In the genomic region with DNA sequence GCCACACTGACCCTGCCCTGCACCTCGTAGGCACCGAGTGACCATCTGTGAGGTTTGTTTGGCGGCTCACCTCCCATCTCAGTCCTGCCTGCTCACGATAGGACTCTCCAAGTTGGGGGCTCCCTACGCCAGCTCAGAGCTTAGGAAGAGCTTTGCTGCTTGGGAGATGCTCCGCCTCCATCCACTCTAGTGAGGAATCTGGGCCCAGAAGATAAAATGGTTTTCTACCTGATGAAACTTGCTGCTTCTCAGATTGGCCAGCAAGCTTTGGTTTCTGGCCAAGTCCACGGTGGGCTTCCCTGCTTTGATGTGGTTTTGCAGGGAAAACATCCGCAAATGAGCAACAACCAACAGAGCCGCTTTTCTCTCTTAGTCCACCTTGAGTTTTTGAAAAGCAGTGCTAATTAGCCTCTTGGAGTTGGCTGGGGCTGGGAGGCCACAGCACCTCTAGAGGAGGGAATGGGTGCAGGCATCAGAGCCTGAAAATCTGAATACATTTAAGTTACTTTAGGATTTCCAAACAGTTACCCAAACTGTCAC, we compare ENCODE assay signal across 1 cellular context.
A peak's percentile ranks its signal among the peaks of the same experiment; 100 is the strongest.
TF ChIP-seq lines count a peak whose summit lies in the region.

No MANE protein-coding gene starts in this region.

TF ChIP-seq in HepG2, 621 proteins besides CTCF, POLR2A, EP300 and RAD21 (continued from another document and continues in another):
- TF ChIP-seq, protein P1, sequence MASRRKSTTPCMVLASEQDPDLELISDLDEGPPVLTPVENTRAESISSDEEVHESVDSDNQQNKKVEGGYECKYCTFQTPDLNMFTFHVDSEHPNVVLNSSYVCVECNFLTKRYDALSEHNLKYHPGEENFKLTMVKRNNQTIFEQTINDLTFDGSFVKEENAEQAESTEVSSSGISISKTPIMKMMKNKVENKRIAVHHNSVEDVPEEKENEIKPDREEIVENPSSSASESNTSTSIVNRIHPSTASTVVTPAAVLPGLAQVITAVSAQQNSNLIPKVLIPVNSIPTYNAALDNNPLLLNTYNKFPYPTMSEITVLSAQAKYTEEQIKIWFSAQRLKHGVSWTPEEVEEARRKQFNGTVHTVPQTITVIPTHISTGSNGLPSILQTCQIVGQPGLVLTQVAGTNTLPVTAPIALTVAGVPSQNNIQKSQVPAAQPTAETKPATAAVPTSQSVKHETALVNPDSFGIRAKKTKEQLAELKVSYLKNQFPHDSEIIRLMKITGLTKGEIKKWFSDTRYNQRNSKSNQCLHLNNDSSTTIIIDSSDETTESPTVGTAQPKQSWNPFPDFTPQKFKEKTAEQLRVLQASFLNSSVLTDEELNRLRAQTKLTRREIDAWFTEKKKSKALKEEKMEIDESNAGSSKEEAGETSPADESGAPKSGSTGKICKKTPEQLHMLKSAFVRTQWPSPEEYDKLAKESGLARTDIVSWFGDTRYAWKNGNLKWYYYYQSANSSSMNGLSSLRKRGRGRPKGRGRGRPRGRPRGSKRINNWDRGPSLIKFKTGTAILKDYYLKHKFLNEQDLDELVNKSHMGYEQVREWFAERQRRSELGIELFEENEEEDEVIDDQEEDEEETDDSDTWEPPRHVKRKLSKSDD (CRISPR knock-in tag; IDR thresholded peaks at IDR 0.05; ENCODE audit: low read depth) = no peak
- TF ChIP-seq SMC3 (IDR thresholded peaks at IDR 0.05; ENCODE audit: low read length) = peak; percentile 71
- peak; percentile 53; the same call in 1 of the 2 replicates for TF ChIP-seq MIER3 (CRISPR knock-in tag; IDR thresholded peaks at IDR 0.05; ENCODE audit: borderline replicate concordance)
- no peak for TF ChIP-seq ZFP36 (IDR thresholded peaks at IDR 0.05; ENCODE audit: borderline replicate concordance, low read depth, low read length, partially characterized antibody)
- TF ChIP-seq, protein P2, sequence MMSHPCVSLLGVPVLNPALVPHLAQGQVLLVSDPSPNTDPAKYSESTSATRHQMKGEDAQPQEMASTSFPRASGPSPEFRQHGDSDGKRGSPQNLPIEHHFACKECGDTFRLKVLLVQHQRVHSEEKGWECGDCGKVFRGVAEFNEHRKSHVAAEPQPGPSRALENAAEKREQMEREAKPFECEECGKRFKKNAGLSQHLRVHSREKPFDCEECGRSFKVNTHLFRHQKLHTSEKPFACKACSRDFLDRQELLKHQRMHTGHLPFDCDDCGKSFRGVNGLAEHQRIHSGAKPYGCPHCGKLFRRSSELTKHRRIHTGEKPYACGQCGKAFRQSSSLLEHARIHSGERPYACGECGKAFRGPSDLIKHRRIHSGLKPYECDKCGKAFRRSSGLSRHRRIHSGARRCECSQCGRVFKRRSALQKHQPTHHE (CRISPR knock-in tag; IDR thresholded peaks at IDR 0.05; ENCODE audit: borderline replicate concordance) = no peak
- TF ChIP-seq CBX1 (IDR thresholded peaks at IDR 0.05; ENCODE audit: low read depth) = peak; percentile 40
- TF ChIP-seq, protein P3, sequence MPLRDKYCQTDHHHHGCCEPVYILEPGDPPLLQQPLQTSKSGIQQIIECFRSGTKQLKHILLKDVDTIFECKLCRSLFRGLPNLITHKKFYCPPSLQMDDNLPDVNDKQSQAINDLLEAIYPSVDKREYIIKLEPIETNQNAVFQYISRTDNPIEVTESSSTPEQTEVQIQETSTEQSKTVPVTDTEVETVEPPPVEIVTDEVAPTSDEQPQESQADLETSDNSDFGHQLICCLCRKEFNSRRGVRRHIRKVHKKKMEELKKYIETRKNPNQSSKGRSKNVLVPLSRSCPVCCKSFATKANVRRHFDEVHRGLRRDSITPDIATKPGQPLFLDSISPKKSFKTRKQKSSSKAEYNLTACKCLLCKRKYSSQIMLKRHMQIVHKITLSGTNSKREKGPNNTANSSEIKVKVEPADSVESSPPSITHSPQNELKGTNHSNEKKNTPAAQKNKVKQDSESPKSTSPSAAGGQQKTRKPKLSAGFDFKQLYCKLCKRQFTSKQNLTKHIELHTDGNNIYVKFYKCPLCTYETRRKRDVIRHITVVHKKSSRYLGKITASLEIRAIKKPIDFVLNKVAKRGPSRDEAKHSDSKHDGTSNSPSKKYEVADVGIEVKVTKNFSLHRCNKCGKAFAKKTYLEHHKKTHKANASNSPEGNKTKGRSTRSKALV (CRISPR knock-in tag; IDR thresholded peaks at IDR 0.05) = no peak
- TF ChIP-seq, protein P4, sequence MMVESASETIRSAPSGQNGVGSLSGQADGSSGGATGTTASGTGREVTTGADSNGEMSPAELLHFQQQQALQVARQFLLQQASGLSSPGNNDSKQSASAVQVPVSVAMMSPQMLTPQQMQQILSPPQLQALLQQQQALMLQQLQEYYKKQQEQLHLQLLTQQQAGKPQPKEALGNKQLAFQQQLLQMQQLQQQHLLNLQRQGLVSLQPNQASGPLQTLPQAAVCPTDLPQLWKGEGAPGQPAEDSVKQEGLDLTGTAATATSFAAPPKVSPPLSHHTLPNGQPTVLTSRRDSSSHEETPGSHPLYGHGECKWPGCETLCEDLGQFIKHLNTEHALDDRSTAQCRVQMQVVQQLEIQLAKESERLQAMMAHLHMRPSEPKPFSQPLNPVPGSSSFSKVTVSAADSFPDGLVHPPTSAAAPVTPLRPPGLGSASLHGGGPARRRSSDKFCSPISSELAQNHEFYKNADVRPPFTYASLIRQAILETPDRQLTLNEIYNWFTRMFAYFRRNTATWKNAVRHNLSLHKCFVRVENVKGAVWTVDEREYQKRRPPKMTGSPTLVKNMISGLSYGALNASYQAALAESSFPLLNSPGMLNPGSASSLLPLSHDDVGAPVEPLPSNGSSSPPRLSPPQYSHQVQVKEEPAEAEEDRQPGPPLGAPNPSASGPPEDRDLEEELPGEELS (CRISPR knock-in tag; IDR thresholded peaks at IDR 0.05) = peak; percentile 84
- TF ChIP-seq KAT7 (CRISPR knock-in tag; IDR thresholded peaks at IDR 0.05; ENCODE audit: borderline replicate concordance) = 0 out of 2 replicates have a peak, but pooled peaks have one; percentile 41
- TF ChIP-seq, protein P5, sequence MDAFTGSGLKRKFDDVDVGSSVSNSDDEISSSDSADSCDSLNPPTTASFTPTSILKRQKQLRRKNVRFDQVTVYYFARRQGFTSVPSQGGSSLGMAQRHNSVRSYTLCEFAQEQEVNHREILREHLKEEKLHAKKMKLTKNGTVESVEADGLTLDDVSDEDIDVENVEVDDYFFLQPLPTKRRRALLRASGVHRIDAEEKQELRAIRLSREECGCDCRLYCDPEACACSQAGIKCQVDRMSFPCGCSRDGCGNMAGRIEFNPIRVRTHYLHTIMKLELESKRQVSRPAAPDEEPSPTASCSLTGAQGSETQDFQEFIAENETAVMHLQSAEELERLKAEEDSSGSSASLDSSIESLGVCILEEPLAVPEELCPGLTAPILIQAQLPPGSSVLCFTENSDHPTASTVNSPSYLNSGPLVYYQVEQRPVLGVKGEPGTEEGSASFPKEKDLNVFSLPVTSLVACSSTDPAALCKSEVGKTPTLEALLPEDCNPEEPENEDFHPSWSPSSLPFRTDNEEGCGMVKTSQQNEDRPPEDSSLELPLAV (CRISPR knock-in tag; conservative IDR thresholded peaks at IDR 0.05; ENCODE audit: low read depth) = no peak
- TF ChIP-seq TGIF2 (CRISPR knock-in tag; IDR thresholded peaks at IDR 0.05) = no peak
- no peak for TF ChIP-seq ZFP36L2 (CRISPR knock-in tag; IDR thresholded peaks at IDR 0.05)
- no peak for TF ChIP-seq ZNF136 (CRISPR knock-in tag; IDR thresholded peaks at IDR 0.05; ENCODE audit: low read depth)
- TF ChIP-seq, protein P6, sequence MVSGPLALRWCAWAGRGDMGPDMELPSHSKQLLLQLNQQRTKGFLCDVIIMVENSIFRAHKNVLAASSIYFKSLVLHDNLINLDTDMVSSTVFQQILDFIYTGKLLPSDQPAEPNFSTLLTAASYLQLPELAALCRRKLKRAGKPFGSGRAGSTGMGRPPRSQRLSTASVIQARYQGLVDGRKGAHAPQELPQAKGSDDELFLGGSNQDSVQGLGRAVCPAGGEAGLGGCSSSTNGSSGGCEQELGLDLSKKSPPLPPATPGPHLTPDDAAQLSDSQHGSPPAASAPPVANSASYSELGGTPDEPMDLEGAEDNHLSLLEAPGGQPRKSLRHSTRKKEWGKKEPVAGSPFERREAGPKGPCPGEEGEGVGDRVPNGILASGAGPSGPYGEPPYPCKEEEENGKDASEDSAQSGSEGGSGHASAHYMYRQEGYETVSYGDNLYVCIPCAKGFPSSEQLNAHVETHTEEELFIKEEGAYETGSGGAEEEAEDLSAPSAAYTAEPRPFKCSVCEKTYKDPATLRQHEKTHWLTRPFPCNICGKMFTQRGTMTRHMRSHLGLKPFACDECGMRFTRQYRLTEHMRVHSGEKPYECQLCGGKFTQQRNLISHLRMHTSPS (CRISPR knock-in tag; IDR thresholded peaks at IDR 0.05; ENCODE audit: low read depth) = no peak
- TF ChIP-seq GATAD2A (CRISPR knock-in tag; IDR thresholded peaks at IDR 0.05) = peak; percentile 90
- TF ChIP-seq ARHGAP35 (CRISPR knock-in tag; IDR thresholded peaks at IDR 0.05; ENCODE audit: borderline replicate concordance) = no peak
- TF ChIP-seq ZNF335 (CRISPR knock-in tag; IDR thresholded peaks at IDR 0.05) = no peak
- no peak for TF ChIP-seq FOSL1 (CRISPR knock-in tag; IDR thresholded peaks at IDR 0.05; ENCODE audit: borderline replicate concordance)
- TF ChIP-seq ZSCAN29 (CRISPR knock-in tag; conservative IDR thresholded peaks at IDR 0.05) = peak; percentile 92
- TF ChIP-seq SIN3B (IDR thresholded peaks at IDR 0.05; ENCODE audit: low read length) = no peak
- TF ChIP-seq RNF2 (conservative IDR thresholded peaks at IDR 0.05; ENCODE audit: low read depth) = no peak
- TF ChIP-seq SAFB2 (CRISPR knock-in tag; IDR thresholded peaks at IDR 0.05; ENCODE audit: borderline replicate concordance, low read depth) = no peak
- no peak for TF ChIP-seq PTBP1 (IDR thresholded peaks at IDR 0.05; ENCODE audit: low read depth, low read length, poor library complexity, severe bottlenecking)
- TF ChIP-seq ZNF737 (CRISPR knock-in tag; IDR thresholded peaks at IDR 0.05; ENCODE audit: borderline replicate concordance) = no peak
- TF ChIP-seq GLI4 (CRISPR knock-in tag; IDR thresholded peaks at IDR 0.05; ENCODE audit: borderline replicate concordance) = no peak
- TF ChIP-seq ATF1 (CRISPR knock-in tag; IDR thresholded peaks at IDR 0.05) = no peak
- TF ChIP-seq, protein P7, sequence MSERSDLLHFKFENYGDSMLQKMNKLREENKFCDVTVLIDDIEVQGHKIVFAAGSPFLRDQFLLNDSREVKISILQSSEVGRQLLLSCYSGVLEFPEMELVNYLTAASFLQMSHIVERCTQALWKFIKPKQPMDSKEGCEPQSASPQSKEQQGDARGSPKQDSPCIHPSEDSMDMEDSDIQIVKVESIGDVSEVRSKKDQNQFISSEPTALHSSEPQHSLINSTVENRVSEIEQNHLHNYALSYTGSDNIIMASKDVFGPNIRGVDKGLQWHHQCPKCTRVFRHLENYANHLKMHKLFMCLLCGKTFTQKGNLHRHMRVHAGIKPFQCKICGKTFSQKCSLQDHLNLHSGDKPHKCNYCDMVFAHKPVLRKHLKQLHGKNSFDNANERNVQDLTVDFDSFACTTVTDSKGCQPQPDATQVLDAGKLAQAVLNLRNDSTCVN (CRISPR knock-in tag; IDR thresholded peaks at IDR 0.05; ENCODE audit: borderline replicate concordance) = no peak
- TF ChIP-seq ZNF577 (CRISPR knock-in tag; IDR thresholded peaks at IDR 0.05; ENCODE audit: borderline replicate concordance, low read depth) = no peak
- TF ChIP-seq ZNF589 (CRISPR knock-in tag; conservative IDR thresholded peaks at IDR 0.05) = no peak
- TF ChIP-seq, protein P8, sequence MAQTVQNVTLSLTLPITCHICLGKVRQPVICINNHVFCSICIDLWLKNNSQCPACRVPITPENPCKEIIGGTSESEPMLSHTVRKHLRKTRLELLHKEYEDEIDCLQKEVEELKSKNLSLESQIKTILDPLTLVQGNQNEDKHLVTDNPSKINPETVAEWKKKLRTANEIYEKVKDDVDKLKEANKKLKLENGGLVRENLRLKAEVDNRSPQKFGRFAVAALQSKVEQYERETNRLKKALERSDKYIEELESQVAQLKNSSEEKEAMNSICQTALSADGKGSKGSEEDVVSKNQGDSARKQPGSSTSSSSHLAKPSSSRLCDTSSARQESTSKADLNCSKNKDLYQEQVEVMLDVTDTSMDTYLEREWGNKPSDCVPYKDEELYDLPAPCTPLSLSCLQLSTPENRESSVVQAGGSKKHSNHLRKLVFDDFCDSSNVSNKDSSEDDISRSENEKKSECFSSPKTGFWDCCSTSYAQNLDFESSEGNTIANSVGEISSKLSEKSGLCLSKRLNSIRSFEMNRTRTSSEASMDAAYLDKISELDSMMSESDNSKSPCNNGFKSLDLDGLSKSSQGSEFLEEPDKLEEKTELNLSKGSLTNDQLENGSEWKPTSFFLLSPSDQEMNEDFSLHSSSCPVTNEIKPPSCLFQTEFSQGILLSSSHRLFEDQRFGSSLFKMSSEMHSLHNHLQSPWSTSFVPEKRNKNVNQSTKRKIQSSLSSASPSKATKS (CRISPR knock-in tag; IDR thresholded peaks at IDR 0.05) = no peak
- no peak for TF ChIP-seq ARNT (IDR thresholded peaks at IDR 0.05)
- TF ChIP-seq RXRB (CRISPR knock-in tag; IDR thresholded peaks at IDR 0.05; ENCODE audit: borderline replicate concordance) = peak; percentile 52; the same call in 1 of the 2 replicates
- TF ChIP-seq, protein P9, sequence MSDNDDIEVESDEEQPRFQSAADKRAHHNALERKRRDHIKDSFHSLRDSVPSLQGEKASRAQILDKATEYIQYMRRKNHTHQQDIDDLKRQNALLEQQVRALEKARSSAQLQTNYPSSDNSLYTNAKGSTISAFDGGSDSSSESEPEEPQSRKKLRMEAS (IDR thresholded peaks at IDR 0.05) = no peak; the same call in 1 of the 2 replicates
- TF ChIP-seq, protein P10, sequence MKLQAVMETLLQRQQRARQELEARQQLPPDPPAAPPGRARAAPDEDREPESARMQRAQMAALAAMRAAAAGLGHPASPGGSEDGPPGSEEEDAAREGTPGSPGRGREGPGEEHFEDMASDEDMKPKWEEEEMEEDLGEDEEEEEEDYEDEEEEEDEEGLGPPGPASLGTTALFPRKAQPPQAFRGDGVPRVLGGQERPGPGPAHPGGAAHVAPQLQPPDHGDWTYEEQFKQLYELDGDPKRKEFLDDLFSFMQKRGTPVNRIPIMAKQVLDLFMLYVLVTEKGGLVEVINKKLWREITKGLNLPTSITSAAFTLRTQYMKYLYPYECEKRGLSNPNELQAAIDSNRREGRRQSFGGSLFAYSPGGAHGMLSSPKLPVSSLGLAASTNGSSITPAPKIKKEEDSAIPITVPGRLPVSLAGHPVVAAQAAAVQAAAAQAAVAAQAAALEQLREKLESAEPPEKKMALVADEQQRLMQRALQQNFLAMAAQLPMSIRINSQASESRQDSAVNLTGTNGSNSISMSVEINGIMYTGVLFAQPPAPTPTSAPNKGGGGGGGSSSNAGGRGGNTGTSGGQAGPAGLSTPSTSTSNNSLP (IDR thresholded peaks at IDR 0.05; ENCODE audit: low read depth, low read length) = peak; percentile 12; the same call in 1 of the 2 replicates
- TF ChIP-seq ZNF33B (CRISPR knock-in tag; IDR thresholded peaks at IDR 0.05) = 0 out of 2 replicates have a peak, but pooled peaks have one; percentile 22
- no peak for TF ChIP-seq CHCHD3 (CRISPR knock-in tag; IDR thresholded peaks at IDR 0.05)
- TF ChIP-seq PHF5A (CRISPR knock-in tag; IDR thresholded peaks at IDR 0.05; ENCODE audit: low read depth, unreplicated experiment) = no peak
- no peak for TF ChIP-seq ZNF615 (CRISPR knock-in tag; IDR thresholded peaks at IDR 0.05; ENCODE audit: borderline replicate concordance)
- no peak for TF ChIP-seq HES4 (CRISPR knock-in tag; IDR thresholded peaks at IDR 0.05; ENCODE audit: borderline replicate concordance)
- peak; percentile 58; the same call in 1 of the 2 replicates for TF ChIP-seq SP5 (CRISPR knock-in tag; IDR thresholded peaks at IDR 0.05; ENCODE audit: borderline replicate concordance, low read depth)
- TF ChIP-seq ZNF326 (CRISPR knock-in tag; IDR thresholded peaks at IDR 0.05; ENCODE audit: borderline replicate concordance) = no peak
- peak; percentile 67 for TF ChIP-seq ELF3 (CRISPR knock-in tag; IDR thresholded peaks at IDR 0.05)
- TF ChIP-seq CREM (IDR thresholded peaks at IDR 0.05) = peak; percentile 68
- TF ChIP-seq CREM (CRISPR knock-in tag; IDR thresholded peaks at IDR 0.05) = no peak
- 0 out of 2 replicates have a peak, but pooled peaks have one; percentile 58 for TF ChIP-seq RFXANK (CRISPR knock-in tag; IDR thresholded peaks at IDR 0.05)
- TF ChIP-seq ZNF598 (CRISPR knock-in tag; IDR thresholded peaks at IDR 0.05; ENCODE audit: borderline replicate concordance) = no peak
